In genomic region chr2:27133195-27133875, GRCh38 we compare ENCODE assay signal across 8 cellular contexts. TPM values are rescaled to one million over a fixed set of nuclear protein-coding genes. Genes with fewer than 3 reads are reported as not detected.
A peak's percentile ranks its signal among the peaks of the same experiment; 100 is the strongest.
DNase-seq lines count a peak whose midpoint lies in the region; ATAC-seq and TF ChIP-seq lines count a peak whose summit lies in the region.

No MANE protein-coding gene starts in this region.

- DNase-seq in H9 (no peak), fibroblast of the aortic adventitia (ENCODE audit: low read depth) (no peak), psoas muscle (peak; percentile 41 to 84), NCI-H187 treated with DMSO at 0.1 percent for 48 hours (lab: John Stamatoyannopoulos, UW) (no peak)

- H3K23me2 ChIP-seq in H9 (ENCODE audit: insufficient read length, low read depth, low read length, poor library complexity, severe bottlenecking), result no peaks in the 10 kb centered on the region

- peaks cover 0 to 41% of the 10 kb centered on the region in 2 donors for H3K36me3 ChIP-seq in psoas muscle (ENCODE audit: insufficient read depth in 1 of 2, low read depth in 1 of 2)

- no peak overlapping the region for H3K14ac ChIP-seq in H9 (ENCODE audit: insufficient read depth, low read length)

- H3K4me1 ChIP-seq in H9 (ENCODE audit: insufficient read depth, low read length), result no peaks in the 10 kb centered on the region
- peaks cover 12% of the 10 kb centered on the region for H3K4me1 ChIP-seq in psoas muscle

- H3K4ac ChIP-seq in H9 (ENCODE audit: low read depth, low read length), result no peak overlapping the region

- H3K4me3 Mint-ChIP-seq in H9, result peak overlapping the region; percentile 90 to 96

- peak overlapping the region; percentile 75 for H3K4me2 ChIP-seq in H9 (ENCODE audit: insufficient read depth, insufficient read length, low read length)

- no peak overlapping the region for H3K23ac ChIP-seq in H9 (ENCODE audit: insufficient read length, low read depth, low read length)

- H3K27ac Mint-ChIP-seq in H9, result no peak overlapping the region; a peak in 1 of 7 replicates

- H3K27me3 ChIP-seq in H9 (ENCODE audit: insufficient read depth, low read length) (no peaks in the 10 kb centered on the region), psoas muscle (ENCODE audit: insufficient read depth in 3 of 3, low read length in 2 of 3) (no peaks in the 10 kb centered on the region)

- no peak overlapping the region for H4K5ac ChIP-seq in H9 (ENCODE audit: insufficient read length, low read depth, low read length)

- H2BK15ac ChIP-seq in H9 (ENCODE audit: low read depth, low read length), result no peak overlapping the region

- H4K20me1 ChIP-seq in H9 (ENCODE audit: control insufficient read depth, insufficient read depth, insufficient read length), result no peaks in the 10 kb centered on the region

- H3K27ac ChIP-seq in H9 (ENCODE audit: insufficient read length, low read depth, low read length) (no peak overlapping the region), psoas muscle (peak overlapping the region; percentile 94)

- H4K8ac ChIP-seq in H9 (replicated peaks; ENCODE audit: insufficient read length, low read depth, low read length), result no peak overlapping the region

- no peaks in the 10 kb centered on the region for H3K9me3 Mint-ChIP-seq in H9

- H3K56ac ChIP-seq in H9 (ENCODE audit: insufficient read length, low read depth, low read length), result no peak overlapping the region

- H3K79me2 ChIP-seq in H9 (ENCODE audit: insufficient read depth, low read length), result peaks cover 2% of the 10 kb centered on the region; the same call in 1 of the 2 replicates

- ATAC-seq in psoas muscle (peak; percentile 29 to 67 (median 52)), HG03095 (IDR thresholded peaks at IDR 0.05; ENCODE audit: unreplicated experiment) (no peak), HG03378 (IDR thresholded peaks at IDR 0.05; ENCODE audit: unreplicated experiment) (no peak), GM18909 (IDR thresholded peaks at IDR 0.05; ENCODE audit: poor library complexity, unreplicated experiment) (no peak)

- no peak overlapping the region for H2AK5ac ChIP-seq in H9 (ENCODE audit: insufficient read length, low read length)

- no peak overlapping the region for H2BK5ac ChIP-seq in H9 (ENCODE audit: insufficient read length, low read length)

- H4K91ac ChIP-seq in H9 (ENCODE audit: insufficient read length, low read depth, low read length), result no peak overlapping the region

- intact Hi-C loops in psoas muscle (cut with DNase I), result loop anchor here in 1 of 2 donors (5.0 kb wide), 1 partner anchor 79 kb away; the partner anchor contains the start of genes ATRAID and SLC5A6

- no peak overlapping the region for H2BK120ac ChIP-seq in H9 (ENCODE audit: low read depth, low read length, poor library complexity, severe bottlenecking)

- no peaks in the 10 kb centered on the region for H3K9me3 ChIP-seq in H9 (ENCODE audit: control insufficient read depth, low read depth, low read length)
- H3K9me3 ChIP-seq in psoas muscle, result no peaks in the 10 kb centered on the region

- H3K4me1 Mint-ChIP-seq in H9, result peaks cover 10 to 11% of the 10 kb centered on the region in 2 experiments

- peaks cover 9 to 38% (median 34%) of the 10 kb centered on the region in 3 experiments for H3K36me3 Mint-ChIP-seq in H9 (ENCODE audit: insufficient read depth in 1 of 3, low read depth in 3 of 3)

- H3K27me3 Mint-ChIP-seq in H9 (ENCODE audit: low read depth), result peaks cover 5% of the 10 kb centered on the region

- H3K9ac ChIP-seq in H9 (ENCODE audit: extremely low read depth, insufficient read length, low read length), result peak overlapping the region; percentile 57

- peaks cover 4% of the 10 kb centered on the region for H3K79me1 ChIP-seq in H9 (ENCODE audit: insufficient read depth, low read depth, low read length, poor library complexity, severe bottlenecking)

- no peak overlapping the region for H2AFZ ChIP-seq in H9 (ENCODE audit: low read length)

- H2BK20ac ChIP-seq in H9 (ENCODE audit: low read depth, low read length, poor library complexity, severe bottlenecking), result no peak overlapping the region

- H3T11ph ChIP-seq in H9 (ENCODE audit: low read length), result no peak overlapping the region

- H3K4me3 ChIP-seq in WI38 (ENCODE audit: low read depth, low read length) (peak overlapping the region; percentile 94), fibroblast of the aortic adventitia (ENCODE audit: low read depth, low read length) (peak overlapping the region; percentile 97), psoas muscle (peak overlapping the region; percentile 92)

- H3K18ac ChIP-seq in H9 (ENCODE audit: insufficient read length, low read depth, low read length), result no peak overlapping the region

- TF ChIP-seq CTCF in H9 (conservative IDR thresholded peaks at IDR 0.05) (no peak), WI38 (IDR thresholded peaks at IDR 0.05; ENCODE audit: low read depth, low read length) (no peak), fibroblast of the aortic adventitia (IDR thresholded peaks at IDR 0.05; ENCODE audit: insufficient read depth, low read length) (no peak), psoas muscle (IDR thresholded peaks at IDR 0.05) (no peak)

- no peak overlapping the region for H2BK12ac ChIP-seq in H9 (ENCODE audit: insufficient read length, low read depth, low read length)

- no CpG with 5 or more reads among the region's 14 CpGs for WGBS in H9 (ENCODE audit: extremely low coverage, insufficient read length, low lambda C conversion rate)
- 29 to 35% (median 29%) methylated on average over 14 of the region's 14 CpGs for WGBS in psoas muscle, 3 donors

RNA-seq across cellular contexts. Expression of gene PREB, which starts 1.1 kb away (rescaled TPM):
- total RNA-seq in H9 (2021), result 43.6 and 45.6 TPM in 2 replicates
- total RNA-seq in fibroblast of the aortic adventitia (ENCODE audit: low replicate concordance), result 37.0 and 46.0 TPM in 2 replicates
- total RNA-seq in psoas muscle, result 100 to 1,000 TPM in 2 of 4 donors, 10 to 100 TPM in 2; 57.4 to 206 (median 111) TPM
- 100 to 1,000 TPM in 2 of 3 donors, 10 to 100 TPM in 1; 96.1 to 138 (median 125) TPM for polyA plus RNA-seq in psoas muscle

RNA-seq across cellular contexts. Expression of gene PRR30, which starts 5.9 kb away (rescaled TPM):
- not detected in 2 replicates for total RNA-seq in H9 (2021)
- not detected in 2 replicates for total RNA-seq in fibroblast of the aortic adventitia (ENCODE audit: low replicate concordance)
- total RNA-seq in psoas muscle, result not detected
- not detected for polyA plus RNA-seq in psoas muscle

RNA-seq across cellular contexts. Expression of gene ABHD1, which starts 9.7 kb away (rescaled TPM):
- total RNA-seq in H9 (2021), result 0.31 and 0.61 TPM in 2 replicates
- 0.09 TPM in 1 of 2 replicates, not detected in the other for total RNA-seq in fibroblast of the aortic adventitia (ENCODE audit: low replicate concordance)
- 1 to 10 TPM; 1.4 to 4.5 (median 3.7) TPM for total RNA-seq in psoas muscle
- polyA plus RNA-seq in psoas muscle, result 1 to 10 TPM; 1.9 to 4.1 (median 3.9) TPM

RNA-seq across cellular contexts. Expression of gene CGREF1, which starts 14.4 kb away (rescaled TPM):
- total RNA-seq in H9 (2021) (1.4 and 2.1 TPM in 2 replicates), fibroblast of the aortic adventitia (ENCODE audit: low replicate concordance) (4.7 and 9.3 TPM in 2 replicates), psoas muscle (10 to 100 TPM in 1 of 4 donors, 1 to 10 TPM in 3; 4.1 to 15.8 (median 6.1) TPM)
- 1 to 10 TPM; 2.8 to 7.9 (median 6.6) TPM for polyA plus RNA-seq in psoas muscle

RNA-seq across cellular contexts. Expression of gene TCF23, which starts 15.5 kb away (rescaled TPM):
- total RNA-seq in H9 (2021), result not detected in 2 replicates
- total RNA-seq in fibroblast of the aortic adventitia (ENCODE audit: low replicate concordance), result 2.3 TPM in 1 of 2 replicates, not detected in the other
- under 1 TPM in 2 of 4 donors, not detected in 2; 0.20 to 0.63 TPM for total RNA-seq in psoas muscle
- under 1 TPM in 2 of 3 donors, not detected in 1; 0.05 to 0.06 TPM for polyA plus RNA-seq in psoas muscle

Comparison
In these comparisons a context has a peak if more than half of its experiments do, and no peak if none do; other contexts are left out.
1. DNase-seq: peak in psoas muscle (2 of 2); none in H9 (single experiment), fibroblast of the aortic adventitia (single experiment) and NCI-H187 treated with DMSO at 0.1 percent for 48 hours (single experiment).
2. ATAC-seq: peak in psoas muscle (4 of 4); none in HG03095 (single experiment), HG03378 (single experiment) and GM18909 (single experiment).
3. Peak in every context shown above with its lines, with median percentiles within 50 percentile points of each other: H3K4me3 ChIP-seq.